8 cellular contexts compared by ENCODE assay signal in genomic region chr6:125888989-125889656, GRCh38.
DNase-seq lines count a peak whose midpoint lies in the region; ATAC-seq and TF ChIP-seq lines count a peak whose summit lies in the region.

No MANE protein-coding gene starts in this region.

- ATAC-seq in HG02759 (IDR thresholded peaks at IDR 0.05; ENCODE audit: unreplicated experiment): no peak

- H3K27ac ChIP-seq in KMS-11: no peak overlapping the region

- H3K79me2 ChIP-seq in KMS-11 (ENCODE audit: insufficient read depth, low read depth): no peaks in the 10 kb centered on the region

- no peaks in the 10 kb centered on the region for H3K27me3 ChIP-seq in KMS-11 (ENCODE audit: insufficient read depth, low read depth)

- H3K4me1 ChIP-seq in KMS-11 (ENCODE audit: low read depth, poor library complexity, severe bottlenecking): no peaks in the 10 kb centered on the region

- H3K36me3 ChIP-seq in KMS-11 (ENCODE audit: insufficient read depth): no peaks in the 10 kb centered on the region

- H3K4me3 ChIP-seq in KMS-11 (IDR thresholded peaks at IDR 0.05; ENCODE audit: insufficient read depth, low read depth, low read length): no peak overlapping the region
- no peak overlapping the region for H3K4me3 ChIP-seq in astrocyte of the cerebellum (ENCODE audit: low read depth, low read length)

- TF ChIP-seq CTCF in KMS-11 (conservative IDR thresholded peaks at IDR 0.05; ENCODE audit: low read depth, low read length) (0 out of 2 replicates have a peak, but pooled peaks have one; percentile 37), astrocyte of the cerebellum (IDR thresholded peaks at IDR 0.05; ENCODE audit: low read depth, low read length, missing control alignments) (peak; percentile 38)

- peak; percentile 30 for DNase-seq in Daoy (ENCODE audit: low read depth)
- no peak for DNase-seq in astrocyte of the cerebellum (ENCODE audit: low read depth)
- peak; percentile 61 to 66 for DNase-seq in lung microvascular endothelial cell (ENCODE audit: low read depth in 2 of 2)
- DNase-seq in HuH-7.5 (ENCODE audit: low spot score): no peak
- no peak for DNase-seq in mesenteric fat pad (ENCODE audit: low spot score)
- no peak for DNase-seq in stimulated activated CD4-positive, alpha-beta T cell treated with anti-CD3 and anti-CD28 coated beads, Interleukin-2, amount 100 ng/mL, for 24 hours

- no peak overlapping the region for H3K4me2 ChIP-seq in KMS-11

- no peaks in the 10 kb centered on the region for H4K20me1 ChIP-seq in KMS-11 (ENCODE audit: insufficient read depth)

- no peak overlapping the region for H3K9ac ChIP-seq in KMS-11

- in situ Hi-C loops in astrocyte of the cerebellum (cut with HindIII; ENCODE audit: low sequenced_read_pairs): no loop called here

- no peak overlapping the region for H2AFZ ChIP-seq in KMS-11 (ENCODE audit: low read depth)

Comparison
In these comparisons a context has a peak if more than half of its experiments do, and no peak if none do; other contexts are left out.
1. DNase-seq: peak in Daoy (single experiment) and lung microvascular endothelial cell (2 of 2); none in astrocyte of the cerebellum (single experiment), HuH-7.5 (single experiment), mesenteric fat pad (single experiment) and stimulated activated CD4-positive, alpha-beta T cell treated with anti-CD3 and anti-CD28 coated beads, Interleukin-2, amount 100 ng/mL, for 24 hours (0 of 2).